Comparison of ENCODE assay signal across 1 cellular context in the genomic region with DNA sequence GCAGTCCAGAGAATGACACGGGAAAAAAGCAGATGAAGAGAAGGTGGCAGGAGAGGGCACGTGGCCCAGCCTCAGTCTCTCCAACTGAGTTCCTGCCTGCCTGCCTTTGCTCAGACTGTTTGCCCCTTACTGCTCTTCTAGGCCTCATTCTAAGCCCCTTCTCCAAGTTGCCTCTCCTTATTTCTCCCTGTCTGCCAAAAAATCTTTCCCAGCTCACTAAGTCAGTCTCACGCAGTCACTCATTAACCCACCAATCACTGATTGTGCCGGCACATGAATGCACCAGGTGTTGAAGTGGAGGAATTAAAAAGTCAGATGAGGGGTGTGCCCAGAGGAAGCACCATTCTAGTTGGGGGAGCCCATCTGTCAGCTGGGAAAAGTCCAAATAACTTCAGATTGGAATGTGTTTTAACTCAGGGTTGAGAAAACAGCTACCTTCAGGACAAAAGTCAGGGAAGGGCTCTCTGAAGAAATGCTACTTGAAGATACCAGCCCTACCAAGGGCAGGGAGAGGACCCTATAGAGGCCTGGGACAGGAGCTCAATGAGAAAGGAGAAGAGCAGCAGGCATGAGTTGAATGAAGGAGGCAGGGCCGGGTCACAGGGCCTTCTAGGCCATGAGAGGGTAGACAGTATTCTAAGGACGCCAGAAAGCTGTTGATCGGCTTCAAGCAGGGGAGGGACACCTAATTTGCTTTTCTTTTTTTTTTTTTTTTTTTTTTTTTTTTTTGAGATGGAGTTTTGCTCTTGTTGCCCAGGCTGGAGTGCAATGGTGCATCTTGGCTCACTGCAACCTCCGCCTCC.
TF ChIP-seq lines count a peak whose summit lies in the region.

No MANE protein-coding gene starts in this region.

TF ChIP-seq in GM12878, 131 proteins besides CTCF, POLR2A, EP300 and RAD21:
- no peak for TF ChIP-seq EZH2 (IDR thresholded peaks at IDR 0.05; ENCODE audit: borderline replicate concordance, control insufficient read depth, low read depth, low read length)
- TF ChIP-seq BMI1 (IDR thresholded peaks at IDR 0.05; ENCODE audit: borderline replicate concordance): no peak
- TF ChIP-seq NFYA (IDR thresholded peaks at IDR 0.05; ENCODE audit: borderline replicate concordance, low read depth, low read length): no peak
- TF ChIP-seq SIN3A (IDR thresholded peaks at IDR 0.05; ENCODE audit: low read depth, low read length): no peak
- no peak for TF ChIP-seq HCFC1 (IDR thresholded peaks at IDR 0.05; ENCODE audit: low read length)
- TF ChIP-seq ATF7 (IDR thresholded peaks at IDR 0.05; ENCODE audit: low read depth): no peak
- TF ChIP-seq, protein P1, sequence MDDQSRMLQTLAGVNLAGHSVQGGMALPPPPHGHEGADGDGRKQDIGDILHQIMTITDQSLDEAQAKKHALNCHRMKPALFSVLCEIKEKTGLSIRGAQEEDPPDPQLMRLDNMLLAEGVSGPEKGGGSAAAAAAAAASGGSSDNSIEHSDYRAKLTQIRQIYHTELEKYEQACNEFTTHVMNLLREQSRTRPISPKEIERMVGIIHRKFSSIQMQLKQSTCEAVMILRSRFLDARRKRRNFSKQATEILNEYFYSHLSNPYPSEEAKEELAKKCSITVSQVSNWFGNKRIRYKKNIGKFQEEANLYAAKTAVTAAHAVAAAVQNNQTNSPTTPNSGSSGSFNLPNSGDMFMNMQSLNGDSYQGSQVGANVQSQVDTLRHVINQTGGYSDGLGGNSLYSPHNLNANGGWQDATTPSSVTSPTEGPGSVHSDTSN (IDR thresholded peaks at IDR 0.05; ENCODE audit: insufficient replicate concordance, low read depth, low read length): no peak
- no peak for TF ChIP-seq RAD51 (IDR thresholded peaks at IDR 0.05)
- TF ChIP-seq SIX5 (IDR thresholded peaks at IDR 0.05; ENCODE audit: low read depth, low read length, severe bottlenecking): no peak
- no peak for TF ChIP-seq RCOR1 (conservative IDR thresholded peaks at IDR 0.05; ENCODE audit: low read depth, low read length)
- no peak for TF ChIP-seq CHD2 (IDR thresholded peaks at IDR 0.05; ENCODE audit: borderline replicate concordance, low read depth, low read length)
- no peak for TF ChIP-seq ZNF622 (IDR thresholded peaks at IDR 0.05)
- TF ChIP-seq STAT1 (conservative IDR thresholded peaks at IDR 0.05): no peak
- TF ChIP-seq RELA (IDR thresholded peaks at IDR 0.05; ENCODE audit: borderline replicate concordance, partially characterized antibody): no peak
- TF ChIP-seq FOXM1 (IDR thresholded peaks at IDR 0.05; ENCODE audit: low read depth, low read length): no peak
- no peak for TF ChIP-seq TAF1 (IDR thresholded peaks at IDR 0.05; ENCODE audit: borderline replicate concordance, low read depth, low read length)
- TF ChIP-seq MAX (IDR thresholded peaks at IDR 0.05; ENCODE audit: low read depth, low read length): no peak
- TF ChIP-seq ZNF274 (IDR thresholded peaks at IDR 0.05; ENCODE audit: insufficient read depth, insufficient read length): no peak
- TF ChIP-seq RFX5 (IDR thresholded peaks at IDR 0.05; ENCODE audit: low read depth, low read length): no peak
- no peak for TF ChIP-seq FOS (IDR thresholded peaks at IDR 0.05; ENCODE audit: borderline replicate concordance, extremely low read depth, insufficient read length)
